In genomic region chr7:77800158-77800557, GRCh38 we compare ENCODE assay signal across 8 cellular contexts. TPM values are rescaled to one million over a fixed set of nuclear protein-coding genes. Genes with fewer than 3 reads are reported as not detected.
A peak's percentile ranks its signal among the peaks of the same experiment; 100 is the strongest.
DNase-seq lines count a peak whose midpoint lies in the region; ATAC-seq and TF ChIP-seq lines count a peak whose summit lies in the region.

No MANE protein-coding gene starts in this region.

- peak overlapping the region; percentile 81 to 99 for H3K27ac Mint-ChIP-seq in activated naive CD4-positive, alpha-beta T cell treated with anti-CD3 and anti-CD28 coated beads, Interleukin-2, amount 50 U/mL, for 72 hours
- H3K27ac Mint-ChIP-seq in natural killer cell treated with Interleukin-12 subunit alpha and Interleukin-12 subunit beta and Interleukin-15 and Interleukin-18, amount 100 ng/mL, for 72 hours = peak overlapping the region; percentile 90 to 93

- peak overlapping the region; percentile 99 for H3K4me3 ChIP-seq in GM06990 (replicated peaks; ENCODE audit: low read depth, low read length)

- peaks cover 38 to 66% of the 10 kb centered on the region in 2 donors for H3K4me1 Mint-ChIP-seq in natural killer cell treated with Interleukin-12 subunit alpha and Interleukin-12 subunit beta and Interleukin-15 and Interleukin-18, amount 100 ng/mL, for 72 hours (ENCODE audit: low read depth in 2 of 2)

- H3K4me3 Mint-ChIP-seq in natural killer cell treated with Interleukin-12 subunit alpha and Interleukin-12 subunit beta and Interleukin-15 and Interleukin-18, amount 100 ng/mL, for 72 hours = peak overlapping the region; percentile 92

- ATAC-seq in HG03066 (IDR thresholded peaks at IDR 0.05; ENCODE audit: low read depth, unreplicated experiment) (peak; percentile 15), GM19467 (IDR thresholded peaks at IDR 0.05; ENCODE audit: unreplicated experiment) (no peak)
- ATAC-seq in activated naive CD4-positive, alpha-beta T cell treated with anti-CD3 and anti-CD28 coated beads, Interleukin-2, amount 50 U/mL, for 72 hours = no peak
- ATAC-seq in natural killer cell treated with Interleukin-12 subunit alpha and Interleukin-12 subunit beta and Interleukin-15 and Interleukin-18, amount 100 ng/mL, for 72 hours = no peak

- H3K36me3 Mint-ChIP-seq in activated naive CD4-positive, alpha-beta T cell treated with anti-CD3 and anti-CD28 coated beads, Interleukin-2, amount 50 U/mL, for 72 hours = peaks cover 19 to 40% of the 10 kb centered on the region in 2 donors
- H3K36me3 Mint-ChIP-seq in natural killer cell treated with Interleukin-12 subunit alpha and Interleukin-12 subunit beta and Interleukin-15 and Interleukin-18, amount 100 ng/mL, for 72 hours = peaks cover under 1% of the 10 kb centered on the region

- intact Hi-C loops in head of caudate nucleus (cut with DNase I) = no loop called here

- no peak for TF ChIP-seq CTCF in GM06990 (IDR thresholded peaks at IDR 0.05; ENCODE audit: insufficient read depth, low read length, poor library complexity, severe bottlenecking)

- DNase-seq in GM06990 (ENCODE audit: extremely low read depth, insufficient read length) (peak; percentile 41), NCI-H2029 (lab: John Stamatoyannopoulos, UW) (no peak), GF-D8 (lab: John Stamatoyannopoulos, UW) (no peak), head of caudate nucleus (no peak)
- no peak for DNase-seq in activated naive CD4-positive, alpha-beta T cell treated with anti-CD3 and anti-CD28 coated beads, Interleukin-2, amount 50 U/mL, for 72 hours (ENCODE audit: low spot score in 2 of 2)
- no peak for DNase-seq in natural killer cell treated with Interleukin-12 subunit alpha and Interleukin-12 subunit beta and Interleukin-15 and Interleukin-18, amount 100 ng/mL, for 72 hours (ENCODE audit: low spot score)

- no peaks in the 10 kb centered on the region for H3K27me3 ChIP-seq in GM06990 (replicated peaks; ENCODE audit: control insufficient read depth, insufficient read depth, low read length)

- no peaks in the 10 kb centered on the region for H3K27me3 Mint-ChIP-seq in natural killer cell treated with Interleukin-12 subunit alpha and Interleukin-12 subunit beta and Interleukin-15 and Interleukin-18, amount 100 ng/mL, for 72 hours

- H3K36me3 ChIP-seq in GM06990 (ENCODE audit: control insufficient read depth, insufficient read depth, low read length) = no peaks in the 10 kb centered on the region

- peaks cover 0 to 2% of the 10 kb centered on the region in 2 donors for H3K9me3 Mint-ChIP-seq in activated naive CD4-positive, alpha-beta T cell treated with anti-CD3 and anti-CD28 coated beads, Interleukin-2, amount 50 U/mL, for 72 hours
- H3K9me3 Mint-ChIP-seq in natural killer cell treated with Interleukin-12 subunit alpha and Interleukin-12 subunit beta and Interleukin-15 and Interleukin-18, amount 100 ng/mL, for 72 hours = no peaks in the 10 kb centered on the region

RNA-seq across cellular contexts. Expression of gene PHTF2, which starts 1.6 kb away (rescaled TPM):
- 10 to 100 TPM; 22.8 to 31.1 TPM for total RNA-seq in activated naive CD4-positive, alpha-beta T cell treated with anti-CD3 and anti-CD28 coated beads, Interleukin-2, amount 50 U/mL, for 72 hours
- total RNA-seq in natural killer cell treated with Interleukin-12 subunit alpha and Interleukin-12 subunit beta and Interleukin-15 and Interleukin-18, amount 100 ng/mL, for 72 hours = 10 to 100 TPM; 21.8 to 33.7 TPM

RNA-seq across cellular contexts. Expression of gene TMEM60, which starts 1.9 kb away (rescaled TPM):
- 1 to 10 TPM; 7.1 to 9.5 TPM for total RNA-seq in activated naive CD4-positive, alpha-beta T cell treated with anti-CD3 and anti-CD28 coated beads, Interleukin-2, amount 50 U/mL, for 72 hours
- total RNA-seq in natural killer cell treated with Interleukin-12 subunit alpha and Interleukin-12 subunit beta and Interleukin-15 and Interleukin-18, amount 100 ng/mL, for 72 hours = 1 to 10 TPM; 6.7 to 8.8 TPM
